Comparison of ENCODE assay signal across 35 cellular contexts in the genomic region with DNA sequence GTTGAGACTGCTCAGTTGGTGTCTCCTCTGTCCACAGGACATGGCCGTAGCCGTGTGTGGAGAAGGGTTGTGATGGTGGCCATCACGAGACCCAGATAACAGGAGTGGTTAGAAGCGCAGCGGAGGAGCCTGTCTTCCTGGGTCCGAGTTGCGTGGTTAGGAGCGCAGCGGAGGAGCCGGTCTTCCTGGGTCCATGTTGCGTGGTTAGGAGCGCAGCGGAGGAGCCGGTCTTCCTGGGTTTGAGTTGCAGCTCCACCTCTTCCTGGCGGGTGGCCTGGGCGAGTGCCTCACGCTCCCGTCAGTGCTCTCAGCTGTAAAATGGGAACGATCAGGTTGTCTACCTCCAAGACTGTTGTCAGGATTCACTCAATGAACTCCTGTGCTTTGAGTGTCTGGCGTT.
"Had no signal": no experiment of that assay in that cellular context is flagged by ENCODE, and none has a peak within 500 bp of the region (broad histone marks: within the 10 kb centered on the region; RNA-seq: fewer than 3 reads in every experiment).

No MANE protein-coding gene starts in this region.

- H3K27me3 ChIP-seq: MG63 had no signal

- DNase-seq: Karpas-422, Kasumi-1, KG1, MG63, MM.1S, MV-4-11, NCI-H1048, NCI-H1092, NCI-H1092 treated with DMSO at 0.1 percent for 48 hours, NCI-H1105, NCI-H1105 treated with DMSO at 0.1 percent for 48 hours, NCI-H1417, NCI-H1417 treated with DMSO at 0.1 percent for 48 hours, NCI-H1436, NCI-H1436 treated with DMSO at 0.1 percent for 48 hours, NCI-H146, NCI-H1694, NCI-H1694 treated with DMSO at 0.1 percent for 48 hours, NCI-H187, NCI-H187 treated with DMSO at 0.1 percent for 48 hours, NCI-H1930, NCI-H2029, NCI-H2029 treated with DMSO at 0.1 percent for 48 hours, NCI-H2081, NCI-H2081 treated with DMSO at 0.1 percent for 48 hours, NCI-H2107, NCI-H2171, NCI-H2171 treated with DMSO at 0.1 percent for 48 hours, NCI-H2227 treated with DMSO at 0.1 percent for 48 hours, NCI-H226, NCI-H345, NCI-H446, NCI-H446 treated with DMSO at 0.1 percent for 48 hours, NCI-H510A had no signal

- H3K27ac ChIP-seq: KMS-11 had no signal

- H3K4me3 ChIP-seq: MG63 had no signal

- H3K9me3 ChIP-seq: MG63 had no signal

- H3K36me3 ChIP-seq: MG63 had no signal
